In the genomic region with DNA sequence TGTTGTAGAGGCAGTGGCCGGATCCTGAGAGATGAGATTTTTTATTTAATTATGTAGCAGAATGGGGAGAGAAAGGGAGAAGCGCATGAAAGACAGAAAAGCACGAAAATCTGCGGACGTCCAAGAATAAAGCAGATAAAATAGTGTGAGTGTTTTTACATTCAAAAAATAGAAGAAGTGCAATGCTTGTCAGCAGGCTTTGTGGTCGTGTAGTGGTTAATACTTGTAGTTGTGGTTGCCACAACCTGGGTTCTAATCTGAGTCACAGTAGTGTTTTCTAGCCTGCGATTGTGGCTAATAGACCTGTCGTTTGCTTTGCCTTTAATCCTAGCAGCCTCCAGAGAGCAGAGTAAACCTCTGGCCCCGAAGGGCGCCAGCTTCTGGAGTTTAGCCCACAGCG, we compare ENCODE assay signal across 9 cellular contexts. TPM values are rescaled to one million over a fixed set of nuclear protein-coding genes. Genes with fewer than 3 reads are reported as not detected.
A peak's percentile ranks its signal among the peaks of the same experiment; 100 is the strongest.
DNase-seq lines count a peak whose midpoint lies in the region; ATAC-seq, FAIRE-seq and TF ChIP-seq lines count a peak whose summit lies in the region.
"Not testable (repeated sequence)": the region's sequence is repeated elsewhere in the genome, so short reads cannot be mapped to it uniquely, and the experiment has no call there.
"Had no signal": no experiment of that assay in that cellular context is flagged by ENCODE, and none has a peak within 500 bp of the region (broad histone marks: within the 10 kb centered on the region; RNA-seq: fewer than 3 reads in every experiment).

No MANE protein-coding gene starts in this region.

- H4K20me1 ChIP-seq in KMS-11 (ENCODE audit: insufficient read depth) = not testable (repeated sequence)

- not testable (repeated sequence) for H3K9me3 Mint-ChIP-seq in activated CD8-positive, alpha-beta memory T cell treated with anti-CD3 and anti-CD28 coated beads, Interleukin-2, amount 10 ng/mL, durations not matched to agents 7 days and 5 days (ENCODE audit: low read depth)

- not testable (repeated sequence) for H3K4me3 ChIP-seq in KMS-11 (IDR thresholded peaks at IDR 0.05; ENCODE audit: insufficient read depth, low read depth, low read length)

- not testable (repeated sequence) for H3K4me3 Mint-ChIP-seq in activated CD8-positive, alpha-beta memory T cell treated with anti-CD3 and anti-CD28 coated beads, Interleukin-2, amount 10 ng/mL, durations not matched to agents 7 days and 5 days

- not testable (repeated sequence) for TF ChIP-seq POLR2A in GM12892 (IDR thresholded peaks at IDR 0.05; ENCODE audit: low read depth, low read length)

- CTCF ChIA-PET in activated CD8-positive, alpha-beta memory T cell treated with anti-CD3 and anti-CD28 coated beads, Interleukin-2, amount 10 ng/mL, durations not matched to agents 7 days and 5 days (lab: Charles Lee) = not testable (repeated sequence)

- not testable (repeated sequence) for H3K36me3 Mint-ChIP-seq in activated CD8-positive, alpha-beta memory T cell treated with anti-CD3 and anti-CD28 coated beads, Interleukin-2, amount 10 ng/mL, durations not matched to agents 7 days and 5 days

- TF ChIP-seq CTCF in KMS-11 (conservative IDR thresholded peaks at IDR 0.05; ENCODE audit: low read depth, low read length) = not testable (repeated sequence)

- not testable (repeated sequence) for H3K27ac ChIP-seq in KMS-11

- H3K27ac Mint-ChIP-seq in activated CD8-positive, alpha-beta memory T cell treated with anti-CD3 and anti-CD28 coated beads, Interleukin-2, amount 10 ng/mL, durations not matched to agents 7 days and 5 days = not testable (repeated sequence)

- H3K36me3 ChIP-seq in KMS-11 (ENCODE audit: insufficient read depth) = not testable (repeated sequence)

- H3K9ac ChIP-seq in KMS-11 = not testable (repeated sequence)

- H3K4me1 ChIP-seq in KMS-11 (ENCODE audit: low read depth, poor library complexity, severe bottlenecking) = peaks cover 17% of the 10 kb centered on the region

- H3K4me1 Mint-ChIP-seq in activated CD8-positive, alpha-beta memory T cell treated with anti-CD3 and anti-CD28 coated beads, Interleukin-2, amount 10 ng/mL, durations not matched to agents 7 days and 5 days = not testable (repeated sequence)

- not testable (repeated sequence) for DNase-seq in GM12892 (ENCODE audit: insufficient read length); activated CD8-positive, alpha-beta memory T cell treated with anti-CD3 and anti-CD28 coated beads, Interleukin-2, amount 10 ng/mL, durations not matched to agents 7 days and 5 days

- FAIRE-seq in GM12892 (lab: Jason Lieb, UNC) (peak; percentile 60), endometrium (lab: Jason Lieb, UNC) (peak; percentile 31)

- H3K4me2 ChIP-seq in KMS-11 = peak overlapping the region; percentile 77; the same call in 1 of the 2 replicates

- not testable (repeated sequence) for H3K27me3 ChIP-seq in KMS-11 (ENCODE audit: insufficient read depth, low read depth)

- ATAC-seq in GM21360 (IDR thresholded peaks at IDR 0.05; ENCODE audit: unreplicated experiment) (peak; percentile 64), HG02798 (IDR thresholded peaks at IDR 0.05; ENCODE audit: poor library complexity, unreplicated experiment) (peak; percentile 64), HG03108 (IDR thresholded peaks at IDR 0.05; ENCODE audit: unreplicated experiment) (peak; percentile 70)
- ATAC-seq in activated CD8-positive, alpha-beta memory T cell treated with anti-CD3 and anti-CD28 coated beads, Interleukin-2, amount 10 ng/mL, durations not matched to agents 7 days and 5 days = peak; percentile 64

- H3K79me2 ChIP-seq in KMS-11 (ENCODE audit: insufficient read depth, low read depth) = not testable (repeated sequence)

- H2AFZ ChIP-seq in KMS-11 (ENCODE audit: low read depth) = peak overlapping the region; percentile 34; the same call in 1 of the 2 replicates

- peaks cover 29% of the 10 kb centered on the region for H3K27me3 Mint-ChIP-seq in activated CD8-positive, alpha-beta memory T cell treated with anti-CD3 and anti-CD28 coated beads, Interleukin-2, amount 10 ng/mL, durations not matched to agents 7 days and 5 days

RNA-seq across cellular contexts. Expression of a gene that starts 32.8 kb away (rescaled TPM):
- 139 TPM for polyA plus RNA-seq in GM12892 (2012; ENCODE audit: missing spikeins)
- total RNA-seq in activated CD8-positive, alpha-beta memory T cell treated with anti-CD3 and anti-CD28 coated beads, Interleukin-2, amount 10 ng/mL, durations not matched to agents 7 days and 5 days = 1,000 to 10,000 TPM in 1 of 2 experiments, 100 to 1,000 TPM in 1; 922 to 3,744 TPM
- total RNA-seq: G401 had no signal
- polyA plus RNA-seq: CD8-positive, alpha-beta memory T cell had no signal

RNA-seq across cellular contexts. Expression of a gene that starts 58.7 kb away (rescaled TPM):
- 3.1 TPM for polyA plus RNA-seq in GM12892 (2012; ENCODE audit: missing spikeins)
- total RNA-seq in activated CD8-positive, alpha-beta memory T cell treated with anti-CD3 and anti-CD28 coated beads, Interleukin-2, amount 10 ng/mL, durations not matched to agents 7 days and 5 days = 10 to 100 TPM; 20.5 to 26.6 TPM
